In genomic region chr1:225852413-225853119, GRCh38 we compare ENCODE assay signal across 1 cellular context.
TF ChIP-seq lines count a peak whose summit lies in the region.

No MANE protein-coding gene starts in this region.

TF ChIP-seq in H1, 55 proteins besides CTCF, POLR2A, EP300 and RAD21:
- TF ChIP-seq TCF12 (IDR thresholded peaks at IDR 0.05; ENCODE audit: low read depth, low read length) (no peak), POU5F1 (IDR thresholded peaks at IDR 0.05; ENCODE audit: low read depth, low read length) (no peak), SAP30 (IDR thresholded peaks at IDR 0.05; ENCODE audit: insufficient read depth, insufficient replicate concordance, low read length) (no peak), ATF3 (IDR thresholded peaks at IDR 0.05; ENCODE audit: insufficient read depth, low read depth, low read length) (no peak), EGR1 (IDR thresholded peaks at IDR 0.05; ENCODE audit: borderline replicate concordance, low read depth, low read length) (no peak), KDM5A (IDR thresholded peaks at IDR 0.05; ENCODE audit: low read length) (no peak), EZH2 (IDR thresholded peaks at IDR 0.05; ENCODE audit: low read depth, low read length, severe bottlenecking) (no peak), MAFK (IDR thresholded peaks at IDR 0.05; ENCODE audit: low read depth, low read length) (no peak), CHD7 (IDR thresholded peaks at IDR 0.05; ENCODE audit: insufficient replicate concordance, low read length) (no peak), BCL11A (IDR thresholded peaks at IDR 0.05; ENCODE audit: low read depth in 2 of 2, low read length in 2 of 2) (no peak), RNF2 (IDR thresholded peaks at IDR 0.05; ENCODE audit: borderline replicate concordance, low read depth, low read length, missing control alignments, poor library complexity, severe bottlenecking) (no peak), KDM4A (IDR thresholded peaks at IDR 0.05; ENCODE audit: low read depth, low read length, severe bottlenecking) (no peak), SRF (IDR thresholded peaks at IDR 0.05; ENCODE audit: low read depth, low read length) (no peak), SIN3A (conservative IDR thresholded peaks at IDR 0.05 in 1 of 2, IDR thresholded peaks at IDR 0.05 in 1 of 2; ENCODE audit: low read depth in 1 of 2, low read length in 2 of 2) (no peak), CHD1 (IDR thresholded peaks at IDR 0.05; ENCODE audit: low read depth, low read length) (no peak), CHD2 (IDR thresholded peaks at IDR 0.05; ENCODE audit: low read length) (no peak), GABPA (IDR thresholded peaks at IDR 0.05; ENCODE audit: borderline replicate concordance, insufficient read depth, low read length) (no peak), NRF1 (IDR thresholded peaks at IDR 0.05; ENCODE audit: low read depth, low read length) (no peak), POLR2AphosphoS5 (IDR thresholded peaks at IDR 0.05; ENCODE audit: low read depth, low read length) (no peak), ATF2 (IDR thresholded peaks at IDR 0.05; ENCODE audit: low read length) (no peak)
